9 cellular contexts compared by ENCODE assay signal in genomic region chr4:77157859-77158486, GRCh38. TPM values are rescaled to one million over a fixed set of nuclear protein-coding genes. Genes with fewer than 3 reads are reported as not detected.
DNase-seq lines count a peak whose midpoint lies in the region; ATAC-seq, FAIRE-seq and TF ChIP-seq lines count a peak whose summit lies in the region.
"Had no signal": no experiment of that assay in that cellular context is flagged by ENCODE, and none has a peak within 500 bp of the region (broad histone marks: within the 10 kb centered on the region; RNA-seq: fewer than 3 reads in every experiment).

No MANE protein-coding gene starts in this region.

- H3K4me3 Mint-ChIP-seq in immature natural killer cell: peak overlapping the region; percentile 91 to 99 (median 97)

- H3K27me3 ChIP-seq in bronchial epithelial cell (ENCODE audit: control insufficient read depth, insufficient read depth, low read length): no peaks in the 10 kb centered on the region
- no peaks in the 10 kb centered on the region for H3K27me3 ChIP-seq in smooth muscle cell (ENCODE audit: low read depth)

- peaks cover 47% of the 10 kb centered on the region for H4K20me1 ChIP-seq in smooth muscle cell (ENCODE audit: low read depth)

- H2AFZ ChIP-seq in smooth muscle cell (ENCODE audit: low read depth): peak overlapping the region; percentile 53

- H3F3A ChIP-seq in smooth muscle cell (ENCODE audit: low read depth): peaks cover 7% of the 10 kb centered on the region

- H3K27me3 Mint-ChIP-seq in immature natural killer cell (ENCODE audit: low read depth in 3 of 3): peaks cover 11 to 18% (median 16%) of the 10 kb centered on the region in 3 donors

- no peaks in the 10 kb centered on the region for H3K9me3 ChIP-seq in smooth muscle cell (replicated peaks; ENCODE audit: low read depth)

- peaks cover 59% of the 10 kb centered on the region for H3K4me1 ChIP-seq in smooth muscle cell (ENCODE audit: low read depth)

- H3K9me3 Mint-ChIP-seq in immature natural killer cell: no peaks in the 10 kb centered on the region

- peak overlapping the region; percentile 100 for H3K4me3 ChIP-seq in bronchial epithelial cell (ENCODE audit: low read depth, low read length)
- peak overlapping the region; percentile 94 for H3K4me3 ChIP-seq in smooth muscle cell

- peaks cover 20 to 42% of the 10 kb centered on the region in 2 donors for H3K4me1 Mint-ChIP-seq in immature natural killer cell

- ATAC-seq in GM18520 (IDR thresholded peaks at IDR 0.05; ENCODE audit: unreplicated experiment): peak; percentile 30
- ATAC-seq in HG03095 (IDR thresholded peaks at IDR 0.05; ENCODE audit: unreplicated experiment): peak; percentile 64

- peak overlapping the region; percentile 92 for H3K4me2 ChIP-seq in smooth muscle cell

- peaks cover 10 to 11% (median 10%) of the 10 kb centered on the region in 3 donors for H3K36me3 Mint-ChIP-seq in immature natural killer cell

- H3K36me3 ChIP-seq in bronchial epithelial cell (ENCODE audit: control insufficient read depth, insufficient read depth, low read length) (peaks cover 14% of the 10 kb centered on the region), smooth muscle cell (ENCODE audit: low read depth) (peaks cover 6% of the 10 kb centered on the region)

- H3K79me2 ChIP-seq in smooth muscle cell (ENCODE audit: low read depth): peaks cover 42% of the 10 kb centered on the region

- peak overlapping the region; percentile 97 for H3K9ac ChIP-seq in smooth muscle cell (ENCODE audit: low read depth)

- H3K27ac ChIP-seq in 22Rv1: peak overlapping the region; percentile 81
- peak overlapping the region; percentile 96 for H3K27ac ChIP-seq in VCaP
- H3K27ac ChIP-seq in smooth muscle cell (ENCODE audit: low read depth): peak overlapping the region; percentile 97

- no peak for TF ChIP-seq CTCF in 22Rv1 (IDR thresholded peaks at IDR 0.05)
- no peak for TF ChIP-seq CTCF in VCaP (conservative IDR thresholded peaks at IDR 0.05)
- no peak for TF ChIP-seq CTCF in bronchial epithelial cell (IDR thresholded peaks at IDR 0.05; ENCODE audit: insufficient read depth, low read length, severe bottlenecking)
- no peak for TF ChIP-seq CTCF in smooth muscle cell (IDR thresholded peaks at IDR 0.05; ENCODE audit: borderline replicate concordance, insufficient read depth, poor library complexity, severe bottlenecking)

- DNase-seq in NCI-H2171 treated with DMSO at 0.1 percent for 48 hours (lab: John Stamatoyannopoulos, UW) (peak; percentile 58), bronchial epithelial cell (ENCODE audit: low read depth) (peak; percentile 61), immature natural killer cell (peak; percentile 72 to 75 (median 72)), smooth muscle cell (lab: John Stamatoyannopoulos, UW; ENCODE audit: unreplicated experiment) (peak; percentile 93)

- under 1% methylated on average over 26 of the region's 53 CpGs for WGBS in smooth muscle cell (ENCODE audit: low lambda C conversion rate)

- FAIRE-seq in bronchial epithelial cell (lab: Jason Lieb, UNC): no peak
- FAIRE-seq: G401.6 had no signal

- H3K27ac Mint-ChIP-seq in immature natural killer cell: peak overlapping the region; percentile 76 to 94 (median 88)

RNA-seq across cellular contexts. Expression of gene CCNG2, which starts 1.0 kb away (rescaled TPM):
- total RNA-seq in bronchial epithelial cell (18.7 and 19.3 TPM in 2 replicates), smooth muscle cell (59.2 and 77.4 TPM in 2 replicates)
- polyA plus RNA-seq in immature natural killer cell (10 to 100 TPM; 10.4 to 14.8 (median 14.2) TPM), smooth muscle cell (50.3 and 59.8 TPM in 2 replicates)

Comparison
In these comparisons a context has a peak if more than half of its experiments do, and no peak if none do; other contexts are left out.
1. Peak in every context shown above with its lines: DNase-seq, ATAC-seq, H3K4me3 ChIP-seq and H3K27ac ChIP-seq.